Comparison of ENCODE assay signal across 23 cellular contexts in genomic region chr6:14231546-14232280, GRCh38.
DNase-seq lines count a peak whose midpoint lies in the region; ATAC-seq and TF ChIP-seq lines count a peak whose summit lies in the region.
"Had no signal": no experiment of that assay in that cellular context is flagged by ENCODE, and none has a peak within 500 bp of the region (broad histone marks: within the 10 kb centered on the region; RNA-seq: fewer than 3 reads in every experiment).

No MANE protein-coding gene starts in this region.

- intact Hi-C loops in activated CD4-positive, alpha-beta memory T cell treated with anti-CD3 and anti-CD28 coated beads for 36 hours (cut with micrococcal nuclease) = no loop called here
- intact Hi-C loops in activated CD8-positive, alpha-beta T cell treated with anti-CD3 and anti-CD28 coated beads for 36 hours (cut with micrococcal nuclease) = no loop called here
- intact Hi-C loops in transverse colon (cut with DNase I; ENCODE audit: low total_unique reads) = no loop called here

- H3K27ac ChIP-seq in transverse colon = no peak overlapping the region
- H3K27ac ChIP-seq: ascending aorta, esophagus muscularis mucosa had no signal

- no peak overlapping the region for H3K27ac Mint-ChIP-seq in activated CD4-positive, alpha-beta memory T cell treated with anti-CD3 and anti-CD28 coated beads for 36 hours
- no peak overlapping the region for H3K27ac Mint-ChIP-seq in activated CD4-positive, alpha-beta memory T cell treated with anti-CD3 and anti-CD28 coated beads, Interleukin-2, amount 10 ng/mL, durations not matched to agents 7 days and 5 days
- H3K27ac Mint-ChIP-seq in activated CD8-positive, alpha-beta T cell treated with anti-CD3 and anti-CD28 coated beads for 36 hours = no peak overlapping the region
- H3K27ac Mint-ChIP-seq in naive thymus-derived CD8-positive, alpha-beta T cell = peak overlapping the region in 4 of 10 donors; percentile 2 to 78 (median 4)
- H3K27ac Mint-ChIP-seq: CD4-positive, CD25-positive, alpha-beta regulatory T cell had no signal

- no peaks in the 10 kb centered on the region for H3K9me3 Mint-ChIP-seq in activated CD4-positive, alpha-beta memory T cell treated with anti-CD3 and anti-CD28 coated beads for 36 hours
- H3K9me3 Mint-ChIP-seq in activated CD4-positive, alpha-beta memory T cell treated with anti-CD3 and anti-CD28 coated beads, Interleukin-2, amount 10 ng/mL, durations not matched to agents 7 days and 5 days = peaks cover 5% of the 10 kb centered on the region
- no peaks in the 10 kb centered on the region for H3K9me3 Mint-ChIP-seq in activated CD8-positive, alpha-beta T cell treated with anti-CD3 and anti-CD28 coated beads for 36 hours
- H3K9me3 Mint-ChIP-seq in naive thymus-derived CD8-positive, alpha-beta T cell = peaks cover 0 to 3% (median 0%) of the 10 kb centered on the region in 9 donors
- H3K9me3 Mint-ChIP-seq: CD4-positive, CD25-positive, alpha-beta regulatory T cell had no signal

- peak; percentile 57 for ATAC-seq in activated CD8-positive, alpha-beta T cell treated with anti-CD3 and anti-CD28 coated beads for 36 hours
- peak; percentile 35 to 44 for ATAC-seq in naive thymus-derived CD8-positive, alpha-beta T cell
- ATAC-seq in GM19351 (IDR thresholded peaks at IDR 0.05; ENCODE audit: unreplicated experiment) = no peak
- ATAC-seq: left lobe of liver, Right ventricle myocardium inferior had no signal

- no peaks in the 10 kb centered on the region for H3K36me3 Mint-ChIP-seq in activated CD4-positive, alpha-beta memory T cell treated with anti-CD3 and anti-CD28 coated beads for 36 hours
- H3K36me3 Mint-ChIP-seq in activated CD4-positive, alpha-beta memory T cell treated with anti-CD3 and anti-CD28 coated beads, Interleukin-2, amount 10 ng/mL, durations not matched to agents 7 days and 5 days (ENCODE audit: low read depth) = no peaks in the 10 kb centered on the region
- no peaks in the 10 kb centered on the region for H3K36me3 Mint-ChIP-seq in activated CD8-positive, alpha-beta T cell treated with anti-CD3 and anti-CD28 coated beads for 36 hours (ENCODE audit: low read depth)
- no peaks in the 10 kb centered on the region for H3K36me3 Mint-ChIP-seq in naive thymus-derived CD8-positive, alpha-beta T cell
- H3K36me3 Mint-ChIP-seq: CD4-positive, CD25-positive, alpha-beta regulatory T cell had no signal

- POLR2A ChIA-PET in activated CD4-positive, alpha-beta memory T cell treated with anti-CD3 and anti-CD28 coated beads for 36 hours (lab: Charles Lee) = no interaction called here
- POLR2A ChIA-PET in activated CD4-positive, alpha-beta memory T cell treated with anti-CD3 and anti-CD28 coated beads, Interleukin-2, amount 10 ng/mL, durations not matched to agents 7 days and 5 days (lab: Charles Lee) = no interaction called here
- POLR2A ChIA-PET in activated CD8-positive, alpha-beta T cell treated with anti-CD3 and anti-CD28 coated beads for 36 hours (lab: Charles Lee) = no interaction called here
- POLR2A ChIA-PET in naive thymus-derived CD8-positive, alpha-beta T cell (lab: Charles Lee) = no interaction called here

- no peaks in the 10 kb centered on the region for H3K27me3 ChIP-seq in transverse colon
- H3K27me3 ChIP-seq: ascending aorta, esophagus muscularis mucosa had no signal

- 81 to 87% methylated on average over 4 to 6 of the region's 6 CpGs for whole genome bisulfite sequencing in transverse colon (ENCODE audit: low coverage in 1 of 2), 2 donors

- TF ChIP-seq EP300 in transverse colon (IDR thresholded peaks at IDR 0.05; ENCODE audit: low read depth) = no peak

- no peak for TF ChIP-seq POLR2A in transverse colon (IDR thresholded peaks at IDR 0.05)

- CTCF ChIA-PET in activated CD4-positive, alpha-beta memory T cell treated with anti-CD3 and anti-CD28 coated beads for 36 hours (lab: Charles Lee) = no interaction called here
- CTCF ChIA-PET in activated CD4-positive, alpha-beta memory T cell treated with anti-CD3 and anti-CD28 coated beads, Interleukin-2, amount 10 ng/mL, durations not matched to agents 7 days and 5 days (lab: Charles Lee) = no interaction called here
- CTCF ChIA-PET in activated CD8-positive, alpha-beta T cell treated with anti-CD3 and anti-CD28 coated beads for 36 hours (lab: Charles Lee) = no interaction called here

- no peak for TF ChIP-seq CTCF in activated CD8-positive, alpha-beta T cell treated with anti-CD3 and anti-CD28 coated beads for 36 hours (IDR thresholded peaks at IDR 0.05)
- TF ChIP-seq CTCF in transverse colon (IDR thresholded peaks at IDR 0.05) = no peak

- no peaks in the 10 kb centered on the region for H3K27me3 Mint-ChIP-seq in activated CD4-positive, alpha-beta memory T cell treated with anti-CD3 and anti-CD28 coated beads for 36 hours
- H3K27me3 Mint-ChIP-seq in activated CD4-positive, alpha-beta memory T cell treated with anti-CD3 and anti-CD28 coated beads, Interleukin-2, amount 10 ng/mL, durations not matched to agents 7 days and 5 days = no peaks in the 10 kb centered on the region
- H3K27me3 Mint-ChIP-seq in activated CD8-positive, alpha-beta T cell treated with anti-CD3 and anti-CD28 coated beads for 36 hours = no peaks in the 10 kb centered on the region
- H3K27me3 Mint-ChIP-seq in naive thymus-derived CD8-positive, alpha-beta T cell = peaks cover 0 to 4% (median 0%) of the 10 kb centered on the region in 5 donors

- no peaks in the 10 kb centered on the region for H3K36me3 ChIP-seq in transverse colon
- H3K36me3 ChIP-seq: ascending aorta, esophagus muscularis mucosa had no signal

- peak; percentile 41 for DNase-seq in activated CD4-positive, alpha-beta memory T cell treated with anti-CD3 and anti-CD28 coated beads for 36 hours
- DNase-seq in activated CD4-positive, alpha-beta memory T cell treated with anti-CD3 and anti-CD28 coated beads, Interleukin-2, amount 10 ng/mL, durations not matched to agents 7 days and 5 days = no peak
- DNase-seq in EL = peak; percentile 48
- DNase-seq in activated CD8-positive, alpha-beta T cell treated with anti-CD3 and anti-CD28 coated beads for 36 hours = peak; percentile 31
- peak in 2 of 10 donors; percentile 18 to 19 for DNase-seq in naive thymus-derived CD8-positive, alpha-beta T cell
- DNase-seq in NCI-H510A treated with DMSO at 0.1 percent for 48 hours (lab: John Stamatoyannopoulos, UW) = no peak
- no peak for DNase-seq in transverse colon
- DNase-seq: ACHN; CD4-positive, CD25-positive, alpha-beta regulatory T cell; DMS53; effector CD8-positive, alpha-beta T cell; glutamatergic neuron; Karpas-422; NCI-H1092; NCI-H2081 treated with DMSO at 0.1 percent for 48 hours; NCI-H526; stimulated activated CD8-positive, alpha-beta memory T cell treated with anti-CD3 and anti-CD28 coated beads, Interleukin-4, amount 100 ng/mL, for 48 hours had no signal

- no peak overlapping the region for H3K4me3 ChIP-seq in transverse colon
- H3K4me3 ChIP-seq: ascending aorta, esophagus muscularis mucosa, smooth muscle cell had no signal

- no peaks in the 10 kb centered on the region for H3K9me3 ChIP-seq in transverse colon
- H3K9me3 ChIP-seq: ascending aorta, esophagus muscularis mucosa had no signal

- peaks cover 16% of the 10 kb centered on the region for H3K4me1 Mint-ChIP-seq in activated CD4-positive, alpha-beta memory T cell treated with anti-CD3 and anti-CD28 coated beads for 36 hours (ENCODE audit: low read depth)
- peaks cover 3% of the 10 kb centered on the region for H3K4me1 Mint-ChIP-seq in activated CD4-positive, alpha-beta memory T cell treated with anti-CD3 and anti-CD28 coated beads, Interleukin-2, amount 10 ng/mL, durations not matched to agents 7 days and 5 days
- H3K4me1 Mint-ChIP-seq in activated CD8-positive, alpha-beta T cell treated with anti-CD3 and anti-CD28 coated beads for 36 hours (ENCODE audit: low read depth) = peaks cover 15% of the 10 kb centered on the region
- peaks cover 13 to 30% (median 24%) of the 10 kb centered on the region in 4 donors for H3K4me1 Mint-ChIP-seq in naive thymus-derived CD8-positive, alpha-beta T cell
- H3K4me1 Mint-ChIP-seq: CD4-positive, CD25-positive, alpha-beta regulatory T cell had no signal

- no peaks in the 10 kb centered on the region for H3K4me1 ChIP-seq in transverse colon
- H3K4me1 ChIP-seq: ascending aorta, esophagus muscularis mucosa had no signal

- H3K4me3 Mint-ChIP-seq in activated CD4-positive, alpha-beta memory T cell treated with anti-CD3 and anti-CD28 coated beads for 36 hours = no peak overlapping the region
- H3K4me3 Mint-ChIP-seq in activated CD4-positive, alpha-beta memory T cell treated with anti-CD3 and anti-CD28 coated beads, Interleukin-2, amount 10 ng/mL, durations not matched to agents 7 days and 5 days = no peak overlapping the region
- H3K4me3 Mint-ChIP-seq in activated CD8-positive, alpha-beta T cell treated with anti-CD3 and anti-CD28 coated beads for 36 hours = no peak overlapping the region
- H3K4me3 Mint-ChIP-seq in naive thymus-derived CD8-positive, alpha-beta T cell = no peak overlapping the region
- H3K4me3 Mint-ChIP-seq: CD4-positive, CD25-positive, alpha-beta regulatory T cell had no signal

- in situ Hi-C loops in transverse colon (cut with MboI; ENCODE audit: low pct_ligation_motif_present in 1 of 4, low pct_unique_long_range_greater_than_20kb in 1 of 4, low sequenced_read_pairs in 3 of 4) = no loop called here

Comparison
In these comparisons a context has a peak if more than half of its experiments do, and no peak if none do; other contexts are left out.
1. DNase-seq: peak in activated CD4-positive, alpha-beta memory T cell treated with anti-CD3 and anti-CD28 coated beads for 36 hours (single experiment), EL (single experiment) and activated CD8-positive, alpha-beta T cell treated with anti-CD3 and anti-CD28 coated beads for 36 hours (single experiment); none in activated CD4-positive, alpha-beta memory T cell treated with anti-CD3 and anti-CD28 coated beads, Interleukin-2, amount 10 ng/mL, durations not matched to agents 7 days and 5 days (single experiment), NCI-H510A treated with DMSO at 0.1 percent for 48 hours (single experiment) and transverse colon (single experiment).